In the genomic region with DNA sequence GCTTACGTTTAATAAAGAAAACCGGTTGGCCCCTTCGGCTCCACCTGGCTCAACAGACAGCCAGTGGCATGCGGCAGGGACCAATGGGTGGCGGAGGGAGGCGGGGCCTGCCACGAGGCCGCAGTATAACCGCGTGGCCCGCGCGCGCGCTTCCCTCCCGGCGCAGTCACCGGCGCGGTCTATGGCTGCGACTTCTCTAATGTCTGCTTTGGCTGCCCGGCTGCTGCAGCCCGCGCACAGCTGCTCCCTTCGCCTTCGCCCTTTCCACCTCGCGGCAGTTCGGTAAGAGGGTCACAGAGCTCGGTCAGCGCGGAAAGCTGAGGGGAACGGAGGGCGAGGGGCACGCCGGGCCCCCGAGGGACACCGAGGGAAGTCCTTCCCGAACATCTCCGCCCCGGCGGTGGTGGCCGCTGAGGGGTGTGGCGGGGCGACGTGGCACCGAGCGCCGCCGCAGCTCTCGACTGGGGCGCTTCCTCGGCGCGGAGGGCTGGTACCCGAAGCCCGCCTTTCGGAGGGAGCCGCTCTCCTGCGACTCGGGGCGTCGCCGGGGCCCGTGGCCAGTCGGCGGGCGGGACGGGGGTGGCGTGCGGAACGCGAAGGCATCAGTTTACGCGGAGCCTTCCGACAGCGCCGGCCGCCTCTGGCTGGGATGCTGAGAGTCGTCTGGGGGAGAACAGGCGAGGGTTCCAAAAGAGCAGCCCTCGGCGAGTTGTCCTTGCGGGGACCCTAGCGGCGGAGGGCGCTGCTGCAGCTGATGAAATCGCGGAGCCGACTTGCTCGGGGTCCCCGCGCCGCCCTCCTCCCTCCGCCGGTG, we compare ENCODE assay signal across 1 cellular context.
TF ChIP-seq lines count a peak whose summit lies in the region.

A gene (plus strand): TSS at position 155 of the 814 bp plus-strand sequence. CDS start 27 bp downstream, at position 182.

TF ChIP-seq in HepG2, 621 proteins besides CTCF, POLR2A, EP300 and RAD21 (continued from another document and continues in another):
- TF ChIP-seq, protein P1, sequence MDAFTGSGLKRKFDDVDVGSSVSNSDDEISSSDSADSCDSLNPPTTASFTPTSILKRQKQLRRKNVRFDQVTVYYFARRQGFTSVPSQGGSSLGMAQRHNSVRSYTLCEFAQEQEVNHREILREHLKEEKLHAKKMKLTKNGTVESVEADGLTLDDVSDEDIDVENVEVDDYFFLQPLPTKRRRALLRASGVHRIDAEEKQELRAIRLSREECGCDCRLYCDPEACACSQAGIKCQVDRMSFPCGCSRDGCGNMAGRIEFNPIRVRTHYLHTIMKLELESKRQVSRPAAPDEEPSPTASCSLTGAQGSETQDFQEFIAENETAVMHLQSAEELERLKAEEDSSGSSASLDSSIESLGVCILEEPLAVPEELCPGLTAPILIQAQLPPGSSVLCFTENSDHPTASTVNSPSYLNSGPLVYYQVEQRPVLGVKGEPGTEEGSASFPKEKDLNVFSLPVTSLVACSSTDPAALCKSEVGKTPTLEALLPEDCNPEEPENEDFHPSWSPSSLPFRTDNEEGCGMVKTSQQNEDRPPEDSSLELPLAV (CRISPR knock-in tag; conservative IDR thresholded peaks at IDR 0.05; ENCODE audit: low read depth) = peak; percentile 71; the same call in 1 of the 2 replicates
- peak; percentile 59 for TF ChIP-seq ZSCAN31 (CRISPR knock-in tag; IDR thresholded peaks at IDR 0.05; ENCODE audit: low read depth)
- TF ChIP-seq, protein P2, sequence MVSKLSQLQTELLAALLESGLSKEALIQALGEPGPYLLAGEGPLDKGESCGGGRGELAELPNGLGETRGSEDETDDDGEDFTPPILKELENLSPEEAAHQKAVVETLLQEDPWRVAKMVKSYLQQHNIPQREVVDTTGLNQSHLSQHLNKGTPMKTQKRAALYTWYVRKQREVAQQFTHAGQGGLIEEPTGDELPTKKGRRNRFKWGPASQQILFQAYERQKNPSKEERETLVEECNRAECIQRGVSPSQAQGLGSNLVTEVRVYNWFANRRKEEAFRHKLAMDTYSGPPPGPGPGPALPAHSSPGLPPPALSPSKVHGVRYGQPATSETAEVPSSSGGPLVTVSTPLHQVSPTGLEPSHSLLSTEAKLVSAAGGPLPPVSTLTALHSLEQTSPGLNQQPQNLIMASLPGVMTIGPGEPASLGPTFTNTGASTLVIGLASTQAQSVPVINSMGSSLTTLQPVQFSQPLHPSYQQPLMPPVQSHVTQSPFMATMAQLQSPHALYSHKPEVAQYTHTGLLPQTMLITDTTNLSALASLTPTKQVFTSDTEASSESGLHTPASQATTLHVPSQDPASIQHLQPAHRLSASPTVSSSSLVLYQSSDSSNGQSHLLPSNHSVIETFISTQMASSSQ (IDR thresholded peaks at IDR 0.05; ENCODE audit: low read depth) = no peak
- TF ChIP-seq, protein P2 (CRISPR knock-in tag; IDR thresholded peaks at IDR 0.05; ENCODE audit: borderline replicate concordance) = peak; percentile 82
- TF ChIP-seq ESRRA (CRISPR knock-in tag; IDR thresholded peaks at IDR 0.05; ENCODE audit: low read depth) = peak; percentile 46; the same call in 1 of the 2 replicates
- no peak for TF ChIP-seq ZNF33A (CRISPR knock-in tag; IDR thresholded peaks at IDR 0.05; ENCODE audit: borderline replicate concordance)
- TF ChIP-seq ZKSCAN5 (CRISPR knock-in tag; IDR thresholded peaks at IDR 0.05) = 0 out of 2 replicates have a peak, but pooled peaks have one; percentile 42
- TF ChIP-seq RFX3 (CRISPR knock-in tag; IDR thresholded peaks at IDR 0.05) = no peak
- TF ChIP-seq, protein P3, sequence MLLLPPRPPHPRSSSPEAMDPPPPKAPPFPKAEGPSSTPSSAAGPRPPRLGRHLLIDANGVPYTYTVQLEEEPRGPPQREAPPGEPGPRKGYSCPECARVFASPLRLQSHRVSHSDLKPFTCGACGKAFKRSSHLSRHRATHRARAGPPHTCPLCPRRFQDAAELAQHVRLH (CRISPR knock-in tag; IDR thresholded peaks at IDR 0.05; ENCODE audit: borderline replicate concordance, low read depth) = peak; percentile 89; the same call in 1 of the 2 replicates
- peak; percentile 77 for TF ChIP-seq MED8 (CRISPR knock-in tag; IDR thresholded peaks at IDR 0.05; ENCODE audit: insufficient replicate concordance)
- TF ChIP-seq, protein P4, sequence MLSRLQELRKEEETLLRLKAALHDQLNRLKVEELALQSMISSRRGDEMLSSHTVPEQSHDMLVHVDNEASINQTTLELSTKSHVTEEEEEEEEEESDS (CRISPR knock-in tag; IDR thresholded peaks at IDR 0.05; ENCODE audit: borderline replicate concordance) = no peak
- TF ChIP-seq, protein P5, sequence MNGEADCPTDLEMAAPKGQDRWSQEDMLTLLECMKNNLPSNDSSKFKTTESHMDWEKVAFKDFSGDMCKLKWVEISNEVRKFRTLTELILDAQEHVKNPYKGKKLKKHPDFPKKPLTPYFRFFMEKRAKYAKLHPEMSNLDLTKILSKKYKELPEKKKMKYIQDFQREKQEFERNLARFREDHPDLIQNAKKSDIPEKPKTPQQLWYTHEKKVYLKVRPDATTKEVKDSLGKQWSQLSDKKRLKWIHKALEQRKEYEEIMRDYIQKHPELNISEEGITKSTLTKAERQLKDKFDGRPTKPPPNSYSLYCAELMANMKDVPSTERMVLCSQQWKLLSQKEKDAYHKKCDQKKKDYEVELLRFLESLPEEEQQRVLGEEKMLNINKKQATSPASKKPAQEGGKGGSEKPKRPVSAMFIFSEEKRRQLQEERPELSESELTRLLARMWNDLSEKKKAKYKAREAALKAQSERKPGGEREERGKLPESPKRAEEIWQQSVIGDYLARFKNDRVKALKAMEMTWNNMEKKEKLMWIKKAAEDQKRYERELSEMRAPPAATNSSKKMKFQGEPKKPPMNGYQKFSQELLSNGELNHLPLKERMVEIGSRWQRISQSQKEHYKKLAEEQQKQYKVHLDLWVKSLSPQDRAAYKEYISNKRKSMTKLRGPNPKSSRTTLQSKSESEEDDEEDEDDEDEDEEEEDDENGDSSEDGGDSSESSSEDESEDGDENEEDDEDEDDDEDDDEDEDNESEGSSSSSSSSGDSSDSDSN (CRISPR knock-in tag; IDR thresholded peaks at IDR 0.05) = peak; percentile 87
- TF ChIP-seq ZNF629 (CRISPR knock-in tag; conservative IDR thresholded peaks at IDR 0.05) = peak; percentile 40; the same call in 1 of the 2 replicates
- peak; percentile 90 for TF ChIP-seq ATF7-NPFF (CRISPR knock-in tag; IDR thresholded peaks at IDR 0.05; ENCODE audit: low read depth)
- TF ChIP-seq PPARG (CRISPR knock-in tag; conservative IDR thresholded peaks at IDR 0.05) = no peak; the same call in 1 of the 2 replicates
- TF ChIP-seq ZNF878 (CRISPR knock-in tag; IDR thresholded peaks at IDR 0.05) = peak; percentile 91; the same call in 1 of the 2 replicates
- TF ChIP-seq NFIC (IDR thresholded peaks at IDR 0.05; ENCODE audit: low read length) = no peak
- TF ChIP-seq CBFB (CRISPR knock-in tag; IDR thresholded peaks at IDR 0.05) = peak; percentile 82
- TF ChIP-seq FOXM1 (CRISPR knock-in tag; IDR thresholded peaks at IDR 0.05) = peak; percentile 51; the same call in 1 of the 2 replicates
- TF ChIP-seq MLLT10 (CRISPR knock-in tag; IDR thresholded peaks at IDR 0.05) = no peak
- TF ChIP-seq, protein P6, sequence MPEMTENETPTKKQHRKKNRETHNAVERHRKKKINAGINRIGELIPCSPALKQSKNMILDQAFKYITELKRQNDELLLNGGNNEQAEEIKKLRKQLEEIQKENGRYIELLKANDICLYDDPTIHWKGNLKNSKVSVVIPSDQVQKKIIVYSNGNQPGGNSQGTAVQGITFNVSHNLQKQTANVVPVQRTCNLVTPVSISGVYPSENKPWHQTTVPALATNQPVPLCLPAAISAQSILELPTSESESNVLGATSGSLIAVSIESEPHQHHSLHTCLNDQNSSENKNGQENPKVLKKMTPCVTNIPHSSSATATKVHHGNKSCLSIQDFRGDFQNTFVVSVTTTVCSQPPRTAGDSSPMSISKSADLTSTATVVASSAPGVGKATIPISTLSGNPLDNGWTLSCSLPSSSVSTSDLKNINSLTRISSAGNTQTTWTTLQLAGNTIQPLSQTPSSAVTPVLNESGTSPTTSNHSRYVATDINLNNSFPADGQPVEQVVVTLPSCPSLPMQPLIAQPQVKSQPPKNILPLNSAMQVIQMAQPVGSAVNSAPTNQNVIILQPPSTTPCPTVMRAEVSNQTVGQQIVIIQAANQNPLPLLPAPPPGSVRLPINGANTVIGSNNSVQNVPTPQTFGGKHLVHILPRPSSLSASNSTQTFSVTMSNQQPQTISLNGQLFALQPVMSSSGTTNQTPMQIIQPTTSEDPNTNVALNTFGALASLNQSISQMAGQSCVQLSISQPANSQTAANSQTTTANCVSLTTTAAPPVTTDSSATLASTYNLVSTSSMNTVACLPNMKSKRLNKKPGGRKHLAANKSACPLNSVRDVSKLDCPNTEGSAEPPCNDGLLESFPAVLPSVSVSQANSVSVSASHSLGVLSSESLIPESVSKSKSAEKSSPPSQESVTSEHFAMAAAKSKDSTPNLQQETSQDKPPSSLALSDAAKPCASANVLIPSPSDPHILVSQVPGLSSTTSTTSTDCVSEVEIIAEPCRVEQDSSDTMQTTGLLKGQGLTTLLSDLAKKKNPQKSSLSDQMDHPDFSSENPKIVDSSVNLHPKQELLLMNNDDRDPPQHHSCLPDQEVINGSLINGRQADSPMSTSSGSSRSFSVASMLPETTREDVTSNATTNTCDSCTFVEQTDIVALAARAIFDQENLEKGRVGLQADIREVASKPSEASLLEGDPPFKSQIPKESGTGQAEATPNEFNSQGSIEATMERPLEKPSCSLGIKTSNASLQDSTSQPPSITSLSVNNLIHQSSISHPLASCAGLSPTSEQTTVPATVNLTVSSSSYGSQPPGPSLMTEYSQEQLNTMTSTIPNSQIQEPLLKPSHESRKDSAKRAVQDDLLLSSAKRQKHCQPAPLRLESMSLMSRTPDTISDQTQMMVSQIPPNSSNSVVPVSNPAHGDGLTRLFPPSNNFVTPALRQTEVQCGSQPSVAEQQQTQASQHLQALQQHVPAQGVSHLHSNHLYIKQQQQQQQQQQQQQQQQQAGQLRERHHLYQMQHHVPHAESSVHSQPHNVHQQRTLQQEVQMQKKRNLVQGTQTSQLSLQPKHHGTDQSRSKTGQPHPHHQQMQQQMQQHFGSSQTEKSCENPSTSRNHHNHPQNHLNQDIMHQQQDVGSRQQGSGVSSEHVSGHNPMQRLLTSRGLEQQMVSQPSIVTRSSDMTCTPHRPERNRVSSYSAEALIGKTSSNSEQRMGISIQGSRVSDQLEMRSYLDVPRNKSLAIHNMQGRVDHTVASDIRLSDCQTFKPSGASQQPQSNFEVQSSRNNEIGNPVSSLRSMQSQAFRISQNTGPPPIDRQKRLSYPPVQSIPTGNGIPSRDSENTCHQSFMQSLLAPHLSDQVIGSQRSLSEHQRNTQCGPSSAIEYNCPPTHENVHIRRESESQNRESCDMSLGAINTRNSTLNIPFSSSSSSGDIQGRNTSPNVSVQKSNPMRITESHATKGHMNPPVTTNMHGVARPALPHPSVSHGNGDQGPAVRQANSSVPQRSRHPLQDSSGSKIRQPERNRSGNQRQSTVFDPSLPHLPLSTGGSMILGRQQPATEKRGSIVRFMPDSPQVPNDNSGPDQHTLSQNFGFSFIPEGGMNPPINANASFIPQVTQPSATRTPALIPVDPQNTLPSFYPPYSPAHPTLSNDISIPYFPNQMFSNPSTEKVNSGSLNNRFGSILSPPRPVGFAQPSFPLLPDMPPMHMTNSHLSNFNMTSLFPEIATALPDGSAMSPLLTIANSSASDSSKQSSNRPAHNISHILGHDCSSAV (CRISPR knock-in tag; IDR thresholded peaks at IDR 0.05; ENCODE audit: borderline replicate concordance) = no peak
- peak; percentile 81 for TF ChIP-seq KLF15 (CRISPR knock-in tag; IDR thresholded peaks at IDR 0.05; ENCODE audit: borderline replicate concordance)
- no peak for TF ChIP-seq BRD4 (CRISPR knock-in tag; IDR thresholded peaks at IDR 0.05)
- TF ChIP-seq ARID2 (CRISPR knock-in tag; IDR thresholded peaks at IDR 0.05; ENCODE audit: borderline replicate concordance) = peak; percentile 68; the same call in 1 of the 2 replicates
- peak; percentile 95 for TF ChIP-seq YEATS4 (CRISPR knock-in tag; IDR thresholded peaks at IDR 0.05; ENCODE audit: borderline replicate concordance)
- peak; percentile 60; the same call in 1 of the 2 replicates for TF ChIP-seq IRF2 (CRISPR knock-in tag; IDR thresholded peaks at IDR 0.05)
- TF ChIP-seq TBL1XR1 (IDR thresholded peaks at IDR 0.05; ENCODE audit: borderline replicate concordance, low read length, partially characterized antibody) = no peak
- TF ChIP-seq ZNF44 (CRISPR knock-in tag; IDR thresholded peaks at IDR 0.05) = 0 out of 2 replicates have a peak, but pooled peaks have one; percentile 46
- peak; percentile 77 for TF ChIP-seq ZFX (CRISPR knock-in tag; IDR thresholded peaks at IDR 0.05; ENCODE audit: low read depth)
- TF ChIP-seq SOX5 (CRISPR knock-in tag; IDR thresholded peaks at IDR 0.05; ENCODE audit: borderline replicate concordance) = peak; percentile 50; the same call in 1 of the 2 replicates
- no peak for TF ChIP-seq KDM6A (CRISPR knock-in tag; IDR thresholded peaks at IDR 0.05; ENCODE audit: low read depth)
- TF ChIP-seq, protein P7, sequence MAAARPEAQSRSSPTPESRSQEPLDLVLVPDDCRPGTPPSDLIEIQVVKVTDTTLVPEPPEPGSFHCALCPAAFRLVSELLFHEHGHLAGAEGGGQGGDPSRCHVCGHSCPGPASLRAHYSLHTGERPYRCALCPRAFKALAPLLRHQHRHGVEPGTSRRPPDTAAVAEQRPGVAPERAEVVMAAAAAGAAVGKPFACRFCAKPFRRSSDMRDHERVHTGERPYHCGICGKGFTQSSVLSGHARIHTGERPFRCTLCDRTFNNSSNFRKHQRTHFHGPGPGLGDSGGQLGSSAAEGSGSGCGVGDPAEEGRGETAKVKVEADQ (CRISPR knock-in tag; IDR thresholded peaks at IDR 0.05; ENCODE audit: borderline replicate concordance) = peak; percentile 93
- 0 out of 2 replicates have a peak, but pooled peaks have one; percentile 24 for TF ChIP-seq MTA1 (CRISPR knock-in tag; IDR thresholded peaks at IDR 0.05; ENCODE audit: borderline replicate concordance)
- peak; percentile 56 for TF ChIP-seq XBP1 (CRISPR knock-in tag; IDR thresholded peaks at IDR 0.05)
- TF ChIP-seq, protein P8, sequence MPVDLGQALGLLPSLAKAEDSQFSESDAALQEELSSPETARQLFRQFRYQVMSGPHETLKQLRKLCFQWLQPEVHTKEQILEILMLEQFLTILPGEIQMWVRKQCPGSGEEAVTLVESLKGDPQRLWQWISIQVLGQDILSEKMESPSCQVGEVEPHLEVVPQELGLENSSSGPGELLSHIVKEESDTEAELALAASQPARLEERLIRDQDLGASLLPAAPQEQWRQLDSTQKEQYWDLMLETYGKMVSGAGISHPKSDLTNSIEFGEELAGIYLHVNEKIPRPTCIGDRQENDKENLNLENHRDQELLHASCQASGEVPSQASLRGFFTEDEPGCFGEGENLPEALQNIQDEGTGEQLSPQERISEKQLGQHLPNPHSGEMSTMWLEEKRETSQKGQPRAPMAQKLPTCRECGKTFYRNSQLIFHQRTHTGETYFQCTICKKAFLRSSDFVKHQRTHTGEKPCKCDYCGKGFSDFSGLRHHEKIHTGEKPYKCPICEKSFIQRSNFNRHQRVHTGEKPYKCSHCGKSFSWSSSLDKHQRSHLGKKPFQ (CRISPR knock-in tag; IDR thresholded peaks at IDR 0.05; ENCODE audit: insufficient replicate concordance) = peak; percentile 87
- peak; percentile 56; the same call in 1 of the 2 replicates for TF ChIP-seq MEIS1 (CRISPR knock-in tag; IDR thresholded peaks at IDR 0.05; ENCODE audit: borderline replicate concordance)
